Comparison of ENCODE assay signal across 15 cellular contexts in the genomic region with DNA sequence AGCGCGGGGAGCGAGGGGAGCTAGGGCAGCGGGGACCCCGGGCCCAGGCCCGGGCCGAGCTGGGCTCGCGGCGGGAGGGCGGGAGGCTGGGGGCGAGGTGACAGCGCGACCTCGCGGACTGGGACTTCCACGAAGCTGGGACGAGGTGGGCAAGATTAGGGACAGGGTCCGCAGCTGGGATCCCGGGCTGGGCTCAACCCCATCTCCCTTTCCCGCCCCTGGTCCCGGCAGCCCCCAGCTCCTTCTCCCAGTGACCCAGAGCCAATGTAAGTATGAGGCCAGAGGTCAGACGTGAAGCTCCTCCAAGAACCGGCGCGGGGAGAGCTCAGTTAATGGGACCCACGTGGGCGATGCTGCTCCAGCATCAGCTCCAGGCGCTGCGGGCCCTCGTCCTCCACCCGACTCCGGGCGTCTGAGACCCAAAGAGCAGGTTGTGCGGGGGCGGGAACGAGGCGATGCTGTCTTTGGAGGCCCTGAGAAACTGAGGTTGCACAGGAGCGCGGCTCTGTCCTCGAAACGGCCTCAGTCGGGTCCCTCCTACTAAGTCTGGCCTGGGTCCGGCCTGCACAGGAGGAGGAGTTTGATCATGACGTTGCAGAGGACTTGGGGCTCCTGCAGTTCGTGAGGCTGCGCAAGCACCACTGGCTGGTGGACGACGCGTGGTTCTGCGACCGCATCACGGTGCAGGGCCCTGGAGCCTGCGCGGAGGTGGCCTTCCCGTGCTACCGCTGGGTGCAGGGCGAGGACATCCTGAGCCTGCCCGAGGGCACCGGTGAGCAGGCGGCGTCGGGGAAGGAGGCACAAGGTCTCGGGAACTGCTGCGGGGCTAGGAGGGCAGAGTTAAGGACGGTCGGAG. TPM values are rescaled to one million over a fixed set of nuclear protein-coding genes. Genes with fewer than 3 reads are reported as not detected.
A peak's percentile ranks its signal among the peaks of the same experiment; 100 is the strongest.
DNase-seq lines count a peak whose midpoint lies in the region; ATAC-seq and TF ChIP-seq lines count a peak whose summit lies in the region.
"Had no signal": no experiment of that assay in that cellular context is flagged by ENCODE, and none has a peak within 500 bp of the region (broad histone marks: within the 10 kb centered on the region; RNA-seq: fewer than 3 reads in every experiment).

No MANE protein-coding gene starts in this region.

- H3K36me3 ChIP-seq in H7 (replicated peaks; ENCODE audit: control insufficient read depth, insufficient read depth, low read length) = no peaks in the 10 kb centered on the region
- H3K36me3 ChIP-seq in colonic mucosa = no peaks in the 10 kb centered on the region
- peaks cover 3 to 49% (median 4%) of the 10 kb centered on the region in 3 donors for H3K36me3 ChIP-seq in tibial nerve

- peaks cover 5% of the 10 kb centered on the region for H3K4me1 ChIP-seq in colonic mucosa
- peaks cover 0 to 15% (median 4%) of the 10 kb centered on the region in 4 donors for H3K4me1 ChIP-seq in tibial nerve

- H3K27ac ChIP-seq in colonic mucosa (no peak overlapping the region), skin epidermis (peak overlapping the region in 10 of 21 experiments; percentile 6 to 79 (median 56)), tibial nerve (no peak overlapping the region)
- H3K27ac ChIP-seq: BLaER1, brain microvascular endothelial cell had no signal

- peak; percentile 79 for DNase-seq in H7
- no peak for DNase-seq in colonic mucosa
- peak; percentile 45 for DNase-seq in iPS-NIHi7 (ENCODE audit: extremely low spot score)
- DNase-seq in tibial nerve (ENCODE audit: low spot score in 2 of 2) = no peak
- DNase-seq in AG08395 (ENCODE audit: low spot score) = no peak
- DNase-seq: activated CD4-positive, alpha-beta T cell treated with anti-CD3 and anti-CD28 coated beads, Interleukin-2, amount 50 U/mL, for 48 hours; brain microvascular endothelial cell; NCI-H510A; stimulated activated CD8-positive, alpha-beta memory T cell treated with anti-CD3 and anti-CD28 coated beads, Interleukin-4, amount 100 ng/mL, for 48 hours had no signal

- TF ChIP-seq CTCF in colonic mucosa (IDR thresholded peaks at IDR 0.05) (no peak), tibial nerve (IDR thresholded peaks at IDR 0.05) (no peak)

- no peaks in the 10 kb centered on the region for H3K9me3 ChIP-seq in colonic mucosa
- no peaks in the 10 kb centered on the region for H3K9me3 ChIP-seq in tibial nerve
- H3K9me3 ChIP-seq: BLaER1 had no signal

- ATAC-seq in GM18498 (IDR thresholded peaks at IDR 0.05; ENCODE audit: unreplicated experiment) (no peak), HG02885 (IDR thresholded peaks at IDR 0.05; ENCODE audit: poor library complexity, unreplicated experiment) (no peak)

- H3K27me3 ChIP-seq in H7 (ENCODE audit: control insufficient read depth, insufficient read depth, low read length) (peaks cover 39% of the 10 kb centered on the region), colonic mucosa (no peaks in the 10 kb centered on the region), tibial nerve (peaks cover 0 to 7% of the 10 kb centered on the region in 2 donors)
- H3K27me3 ChIP-seq: BLaER1, brain microvascular endothelial cell had no signal

- intact Hi-C loops in colonic mucosa (cut with DNase I) = no loop called here

- peak overlapping the region; percentile 45 for H3K4me3 ChIP-seq in H7 (ENCODE audit: insufficient read depth, low read depth, low read length)
- H3K4me3 ChIP-seq in colonic mucosa = peak overlapping the region; percentile 24
- H3K4me3 ChIP-seq in skin epidermis = peak overlapping the region; percentile 16 to 47 (median 34)
- H3K4me3 ChIP-seq in tibial nerve = peak overlapping the region in 2 of 4 donors; percentile 3 to 36
- H3K4me3 ChIP-seq: BLaER1 had no signal

- WGBS in tibial nerve, 2 donors = 45 to 70% methylated on average over 49 to 66 of the region's 67 CpGs

- TF ChIP-seq POLR2A in tibial nerve (IDR thresholded peaks at IDR 0.05) = no peak

- H3K9ac ChIP-seq in colonic mucosa (ENCODE audit: low read depth in 2 of 2, low read length in 2 of 2) = no peak overlapping the region
- H3K9ac ChIP-seq: BLaER1 had no signal

- TF ChIP-seq EP300 in tibial nerve (IDR thresholded peaks at IDR 0.05) = no peak

RNA-seq across cellular contexts. Expression of a gene that starts 0.6 kb away (rescaled TPM):
- total RNA-seq in H7 (2014; rRNA removed; shearing (Covaris generic)) = 0.35 and 0.63 TPM in 2 replicates
- total RNA-seq in colonic mucosa (1 to 10 TPM in 1 of 2 donors, not detected in 1; 2.0 TPM), tibial nerve (not detected)
- total RNA-seq: Daoy; T-helper 2 cell treated with Interferon-gamma antibody and Interleukin-4, amounts not matched to agents 100 ng/mL and 5 ng/mL, for 36 hours had no signal

RNA-seq across cellular contexts. Expression of a gene that starts 15.9 kb away (rescaled TPM):
- total RNA-seq in H7 (2014; rRNA removed; shearing (Covaris generic)) = 180 and 238 TPM in 2 replicates
- 100 to 1,000 TPM; 190 to 204 TPM for total RNA-seq in colonic mucosa
- total RNA-seq in tibial nerve = 10 to 100 TPM; 17.8 to 83.4 (median 54.6) TPM

RNA-seq across cellular contexts. Expression of a gene that starts 26.4 kb away (rescaled TPM):
- 4.9 and 8.3 TPM in 2 replicates for total RNA-seq in H7 (2014; rRNA removed; shearing (Covaris generic))
- total RNA-seq in colonic mucosa = 1 to 10 TPM in 1 of 2 donors, under 1 TPM in 1; 0.89 to 7.3 TPM
- 1 to 10 TPM; 1.9 to 8.1 (median 3.2) TPM for total RNA-seq in tibial nerve
- total RNA-seq: Daoy had no signal

RNA-seq across cellular contexts. Expression of a gene that starts 39.3 kb away (rescaled TPM):
- 0.37 and 0.48 TPM in 2 replicates for total RNA-seq in H7 (2014; rRNA removed; shearing (Covaris generic))
- 10 to 100 TPM; 11.0 to 13.9 TPM for total RNA-seq in colonic mucosa
- 1 to 10 TPM in 2 of 4 donors, under 1 TPM in 2; 0.22 to 1.8 (median 1.1) TPM for total RNA-seq in tibial nerve

RNA-seq across cellular contexts. Expression of a gene that starts 47.4 kb away (rescaled TPM):
- total RNA-seq in H7 (2014; rRNA removed; shearing (Covaris generic)) = 0.24 and 0.37 TPM in 2 replicates
- total RNA-seq in colonic mucosa = under 1 TPM; 0.22 to 0.40 TPM
- total RNA-seq in tibial nerve = under 1 TPM in 1 of 4 donors, not detected in 3; 0.78 TPM
- total RNA-seq: Daoy had no signal

Comparison
In these comparisons a context has a peak if more than half of its experiments do, and no peak if none do; other contexts are left out.
1. DNase-seq: peak in H7 (single experiment) and iPS-NIHi7 (single experiment); none in colonic mucosa (single experiment), tibial nerve (0 of 2) and AG08395 (single experiment).